In the genomic region with DNA sequence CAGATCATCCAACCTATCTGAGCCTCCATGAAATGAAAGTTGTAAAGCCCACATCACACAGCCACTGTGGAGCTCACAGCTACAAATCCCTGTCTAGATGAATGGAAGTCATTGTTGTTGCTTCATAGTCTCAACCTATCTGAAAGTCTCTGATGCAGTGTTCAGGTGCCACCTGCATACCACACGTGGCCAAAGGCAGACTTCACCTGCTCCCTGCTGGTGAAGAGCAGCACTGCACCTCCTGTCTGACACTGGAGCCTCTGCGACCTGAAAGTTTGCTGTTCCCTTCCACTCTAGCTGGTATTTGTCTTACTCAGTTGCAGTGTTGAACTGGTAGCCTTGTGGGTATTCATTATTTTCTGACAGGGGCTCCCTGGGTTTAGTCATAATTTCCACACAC, we compare ENCODE assay signal across 8 cellular contexts. TPM values are rescaled to one million over a fixed set of nuclear protein-coding genes. Genes with fewer than 3 reads are reported as not detected.
DNase-seq lines count a peak whose midpoint lies in the region; ATAC-seq and TF ChIP-seq lines count a peak whose summit lies in the region.

No MANE protein-coding gene starts in this region.

- TF ChIP-seq CTCF in AG10803 (conservative IDR thresholded peaks at IDR 0.05; ENCODE audit: low read length) = peak; percentile 34

- no peaks in the 10 kb centered on the region for H3K9me3 Mint-ChIP-seq in stimulated activated naive CD8-positive, alpha-beta T cell treated with anti-CD3 and anti-CD28 coated beads, Interleukin-15, amount 100 ng/mL, for 72 hours
- H3K9me3 Mint-ChIP-seq in immature natural killer cell = no peaks in the 10 kb centered on the region

- H3K4me3 Mint-ChIP-seq in stimulated activated naive CD8-positive, alpha-beta T cell treated with anti-CD3 and anti-CD28 coated beads, Interleukin-15, amount 100 ng/mL, for 72 hours = no peak overlapping the region
- H3K4me3 Mint-ChIP-seq in immature natural killer cell = no peak overlapping the region

- H3K4me3 ChIP-seq in AG10803 (ENCODE audit: low read length) = no peak overlapping the region

- no peaks in the 10 kb centered on the region for H3K4me1 Mint-ChIP-seq in stimulated activated naive CD8-positive, alpha-beta T cell treated with anti-CD3 and anti-CD28 coated beads, Interleukin-15, amount 100 ng/mL, for 72 hours
- H3K4me1 Mint-ChIP-seq in immature natural killer cell = no peaks in the 10 kb centered on the region

- peak; percentile 80 for ATAC-seq in GM18907 (IDR thresholded peaks at IDR 0.05; ENCODE audit: unreplicated experiment)
- peak; percentile 62 for ATAC-seq in HG03521 (IDR thresholded peaks at IDR 0.05; ENCODE audit: unreplicated experiment)
- peak; percentile 84 for ATAC-seq in stimulated activated naive CD8-positive, alpha-beta T cell treated with anti-CD3 and anti-CD28 coated beads, Interleukin-15, amount 100 ng/mL, for 72 hours

- H3K36me3 Mint-ChIP-seq in immature natural killer cell = no peaks in the 10 kb centered on the region

- H3K27me3 Mint-ChIP-seq in stimulated activated naive CD8-positive, alpha-beta T cell treated with anti-CD3 and anti-CD28 coated beads, Interleukin-15, amount 100 ng/mL, for 72 hours = peaks cover 48% of the 10 kb centered on the region
- H3K27me3 Mint-ChIP-seq in immature natural killer cell (ENCODE audit: low read depth in 3 of 3) = peaks cover 2 to 7% (median 3%) of the 10 kb centered on the region in 3 donors

- no peak overlapping the region for H3K27ac Mint-ChIP-seq in stimulated activated naive CD8-positive, alpha-beta T cell treated with anti-CD3 and anti-CD28 coated beads, Interleukin-15, amount 100 ng/mL, for 72 hours
- H3K27ac Mint-ChIP-seq in immature natural killer cell = no peak overlapping the region

- DNase-seq in AG10803 (ENCODE audit: low read depth) (no peak), germinal center (ENCODE audit: low spot score) (peak; percentile 57), medulla oblongata (ENCODE audit: extremely low spot score) (no peak), immature natural killer cell (no peak)
- DNase-seq in activated CD4-positive, alpha-beta T cell treated with anti-CD3 and anti-CD28 coated beads, Interleukin-2, amount 50 U/mL, for 1 hour = peak; percentile 36
- DNase-seq in stimulated activated naive CD8-positive, alpha-beta T cell treated with anti-CD3 and anti-CD28 coated beads, Interleukin-15, amount 100 ng/mL, for 72 hours = peak; percentile 31 to 42

RNA-seq across cellular contexts. Expression of a gene that starts 18.4 kb away (rescaled TPM):
- not detected for polyA plus RNA-seq in immature natural killer cell

RNA-seq across cellular contexts. Expression of a gene that starts 34.9 kb away (rescaled TPM):
- not detected for polyA plus RNA-seq in immature natural killer cell

Comparison
In these comparisons a context has a peak if more than half of its experiments do, and no peak if none do; other contexts are left out.
1. DNase-seq: peak in activated CD4-positive, alpha-beta T cell treated with anti-CD3 and anti-CD28 coated beads, Interleukin-2, amount 50 U/mL, for 1 hour (single experiment), germinal center (single experiment) and stimulated activated naive CD8-positive, alpha-beta T cell treated with anti-CD3 and anti-CD28 coated beads, Interleukin-15, amount 100 ng/mL, for 72 hours (2 of 2); none in AG10803 (single experiment), medulla oblongata (single experiment) and immature natural killer cell (0 of 3).
2. Peak in every context shown above with its lines, with median percentiles within 50 percentile points of each other: ATAC-seq.